ENCODE assay signal across 2 cellular contexts in genomic region chr14:105480165-105480564, GRCh38.
TF ChIP-seq lines count a peak whose summit lies in the region.

No MANE protein-coding gene starts in this region.

TF ChIP-seq in A549, 52 proteins besides CTCF, POLR2A, EP300 and RAD21 (continued from another document):
- no peak for TF ChIP-seq ATOH8 (CRISPR knock-in tag; IDR thresholded peaks at IDR 0.05; ENCODE audit: low read depth)
- no peak for TF ChIP-seq SREBF2 (IDR thresholded peaks at IDR 0.05)
- no peak for TF ChIP-seq SMC3 (IDR thresholded peaks at IDR 0.05)
- TF ChIP-seq PBX3 (IDR thresholded peaks at IDR 0.05) = no peak
- no peak for TF ChIP-seq NPAS2 (CRISPR knock-in tag; IDR thresholded peaks at IDR 0.05; ENCODE audit: borderline replicate concordance)
- no peak for TF ChIP-seq HDAC2 (IDR thresholded peaks at IDR 0.05)
- TF ChIP-seq HOXB5 (CRISPR knock-in tag; IDR thresholded peaks at IDR 0.05) = no peak
- TF ChIP-seq RFX5 (IDR thresholded peaks at IDR 0.05) = no peak

TF ChIP-seq in neural cell, 6 proteins besides CTCF, POLR2A, EP300 and RAD21 (continued from another document):
- no peak for TF ChIP-seq REST (IDR thresholded peaks at IDR 0.05; ENCODE audit: borderline replicate concordance)
